ENCODE assay signal across 8 cellular contexts in genomic region chr9:112844771-112845542, GRCh38. TPM values are rescaled to one million over a fixed set of nuclear protein-coding genes. Genes with fewer than 3 reads are reported as not detected.
A peak's percentile ranks its signal among the peaks of the same experiment; 100 is the strongest.
DNase-seq lines count a peak whose midpoint lies in the region; ATAC-seq, FAIRE-seq and TF ChIP-seq lines count a peak whose summit lies in the region.

No MANE protein-coding gene starts in this region.

- H3K36me3 ChIP-seq in osteoblast (ENCODE audit: insufficient read depth, low read length): no peaks in the 10 kb centered on the region
- H3K36me3 ChIP-seq in thyroid gland: no peaks in the 10 kb centered on the region

- TF ChIP-seq CTCF in osteoblast (IDR thresholded peaks at IDR 0.05; ENCODE audit: extremely low read depth, low read depth, low read length) (peak; percentile 100), thyroid gland (IDR thresholded peaks at IDR 0.05) (peak; percentile 78 to 99 (median 90))

- 30 to 33% methylated on average over 15 of the region's 15 CpGs for WGBS in thyroid gland, 2 donors

- DNase-seq in COLO668 (lab: John Stamatoyannopoulos, UW; ENCODE audit: unreplicated experiment) (peak; percentile 50), HUDEP-2 (lab: John Stamatoyannopoulos, UW; ENCODE audit: unreplicated experiment in 76 of 76) (peak in 62 of 76 experiments; percentile 3 to 77 (median 50)), RCC 7860 (ENCODE audit: low spot score) (peak; percentile 63), activated T-helper 1 cell treated with Interleukin-2 at 50 U/mL for 16 hours (ENCODE audit: low read depth) (peak; percentile 55), fibroblast of the conjunctiva (ENCODE audit: low read depth) (peak; percentile 49), osteoblast (ENCODE audit: insufficient read length, low spot score, missing footprints) (peak; percentile 93), thyroid gland (peak; percentile 73 to 83)

- no peak for TF ChIP-seq POLR2A in thyroid gland (IDR thresholded peaks at IDR 0.05)

- H3K27me3 ChIP-seq in osteoblast (ENCODE audit: insufficient read depth, low read length) (no peaks in the 10 kb centered on the region), thyroid gland (no peaks in the 10 kb centered on the region)

- ATAC-seq in GM21360 (IDR thresholded peaks at IDR 0.05; ENCODE audit: unreplicated experiment): peak; percentile 60

- H3K4me3 ChIP-seq in osteoblast (ENCODE audit: insufficient read depth, low read length) (no peak overlapping the region), thyroid gland (replicated peaks in 1 of 3) (no peak overlapping the region)

- peaks cover 5% of the 10 kb centered on the region for H4K20me1 ChIP-seq in osteoblast (ENCODE audit: insufficient read depth, low read length)

- H3K9me3 ChIP-seq in osteoblast (ENCODE audit: low read depth, low read length) (no peaks in the 10 kb centered on the region), thyroid gland (no peaks in the 10 kb centered on the region)

- H2AFZ ChIP-seq in osteoblast (ENCODE audit: low read length): no peak overlapping the region

- H3K27ac ChIP-seq in osteoblast (ENCODE audit: low read depth, low read length) (peak overlapping the region; percentile 13), thyroid gland (no peak overlapping the region)

- no peak overlapping the region for H3K4me2 ChIP-seq in osteoblast (ENCODE audit: insufficient read depth, low read length)

- no peaks in the 10 kb centered on the region for H3K79me2 ChIP-seq in osteoblast (ENCODE audit: insufficient read depth, low read length)

- intact Hi-C loops in thyroid gland (cut with DNase I): loop anchor here (5.0 kb wide), 1 partner anchor 62 kb away; no protein-coding TSS in a partner anchor

- FAIRE-seq in RCC 7860 (lab: Jason Lieb, UNC): peak; percentile 59

- H3K4me1 ChIP-seq in osteoblast (ENCODE audit: insufficient read depth, low read length) (peaks cover 28% of the 10 kb centered on the region), thyroid gland (peaks cover 0 to 7% of the 10 kb centered on the region in 2 donors)

RNA-seq across cellular contexts. Expression of gene SLC46A2, which starts 45.7 kb away (rescaled TPM):
- under 0.01 TPM in 1 of 2 replicates, not detected in the other for total RNA-seq in osteoblast
- under 1 TPM in 1 of 4 donors, not detected in 3; 0.27 TPM for total RNA-seq in thyroid gland
